In genomic region chr4:148425327-148426110, GRCh38 we compare ENCODE assay signal across 12 cellular contexts. TPM values are rescaled to one million over a fixed set of nuclear protein-coding genes. Genes with fewer than 3 reads are reported as not detected.
A peak's percentile ranks its signal among the peaks of the same experiment; 100 is the strongest.
DNase-seq lines count a peak whose midpoint lies in the region; ATAC-seq lines count a peak whose summit lies in the region.
"Had no signal": no experiment of that assay in that cellular context is flagged by ENCODE, and none has a peak within 500 bp of the region (broad histone marks: within the 10 kb centered on the region; RNA-seq: fewer than 3 reads in every experiment).

No MANE protein-coding gene starts in this region.

- ATAC-seq in GM18499 (IDR thresholded peaks at IDR 0.05; ENCODE audit: insufficient read depth, unreplicated experiment) (peak; percentile 47), GM21619 (IDR thresholded peaks at IDR 0.05; ENCODE audit: unreplicated experiment) (peak; percentile 92), left colon (peak; percentile 11)
- ATAC-seq: gastrocnemius medialis, right cardiac atrium had no signal

- intact Hi-C loops in left colon (cut with DNase I, micrococcal nuclease): no loop called here

- DNase-seq in Kasumi-1 (lab: John Stamatoyannopoulos, UW) (peak; percentile 29 to 40), left colon (no peak), SW480 (ENCODE audit: low spot score) (no peak), NCI-H510A (lab: John Stamatoyannopoulos, UW) (no peak)
- DNase-seq in activated effector memory CD4-positive, alpha-beta T cell treated with anti-CD3 and anti-CD28 coated beads, Interleukin-2, amount 50 U/mL, for 16 hours: no peak
- DNase-seq in activated CD4-positive, alpha-beta T cell treated with anti-CD3 and anti-CD28 coated beads for 48 hours: no peak
- DNase-seq: activated T-cell treated with anti-CD3 and anti-CD28 coated beads for 4 hours, gastrocnemius medialis, right cardiac atrium, T-helper 2 cell had no signal

RNA-seq across cellular contexts. Expression of gene NR3C2, which starts 16.7 kb away (rescaled TPM):
- 100 to 1,000 TPM; 113 to 131 TPM for total RNA-seq in left colon

Comparison
In these comparisons a context has a peak if more than half of its experiments do, and no peak if none do; other contexts are left out.
1. ATAC-seq: peak in every context shown above with its lines; median percentile 92 in GM21619; 47 in GM18499; 11 in left colon.
2. DNase-seq: peak in Kasumi-1 (2 of 2); none in left colon (0 of 2), SW480 (single experiment), activated effector memory CD4-positive, alpha-beta T cell treated with anti-CD3 and anti-CD28 coated beads, Interleukin-2, amount 50 U/mL, for 16 hours (single experiment), NCI-H510A (single experiment) and activated CD4-positive, alpha-beta T cell treated with anti-CD3 and anti-CD28 coated beads for 48 hours (single experiment).